In the genomic region with DNA sequence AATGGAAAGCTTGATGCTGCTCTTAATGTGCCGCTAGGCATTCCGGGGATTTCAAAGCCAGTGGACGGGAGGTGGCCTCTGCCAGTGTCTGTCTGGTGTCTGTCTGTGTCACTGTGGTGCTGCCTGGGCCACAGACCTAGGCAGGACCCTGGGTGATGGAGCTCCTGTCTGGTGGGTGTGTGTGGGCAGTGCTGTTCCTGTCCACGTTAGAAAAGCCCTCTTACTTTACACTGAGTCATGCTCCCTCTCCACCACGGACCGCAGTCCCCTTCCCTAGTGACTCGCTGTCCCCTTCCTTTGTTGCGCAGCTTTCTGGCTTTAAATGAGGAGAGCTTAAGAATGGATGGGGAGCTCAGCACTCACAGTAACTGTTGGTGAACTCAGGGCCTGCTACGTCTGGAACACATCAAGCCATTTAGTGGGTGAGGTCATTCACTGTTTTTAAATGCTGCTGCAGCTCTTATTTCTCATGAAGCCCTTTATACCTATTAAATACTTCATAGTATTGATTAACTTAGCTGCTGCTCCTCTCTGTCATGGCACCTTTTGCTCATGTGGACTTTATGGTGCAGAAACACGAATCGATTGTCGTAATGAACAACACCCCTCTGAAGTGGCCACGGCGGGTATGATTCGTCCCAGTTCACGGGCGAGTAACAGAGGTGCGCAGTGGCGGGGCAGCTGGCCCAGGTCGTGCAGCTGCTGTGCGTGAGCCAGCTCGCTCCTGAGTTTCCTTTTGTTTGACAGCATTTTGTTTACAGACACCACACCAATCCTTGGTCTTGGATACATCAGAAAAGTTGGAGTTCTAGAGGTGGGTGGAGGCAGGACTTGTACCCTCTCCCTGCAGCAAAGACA, we compare ENCODE assay signal across 15 cellular contexts.
DNase-seq lines count a peak whose midpoint lies in the region; ATAC-seq and TF ChIP-seq lines count a peak whose summit lies in the region.
"Had no signal": no experiment of that assay in that cellular context is flagged by ENCODE, and none has a peak within 500 bp of the region (broad histone marks: within the 10 kb centered on the region; RNA-seq: fewer than 3 reads in every experiment).

No MANE protein-coding gene starts in this region.

- H3K4me3 ChIP-seq in thoracic aorta = peak overlapping the region; percentile 26
- H3K4me3 ChIP-seq: skin epidermis had no signal

- H3K9me3 ChIP-seq in thoracic aorta = peaks cover 4% of the 10 kb centered on the region
- H3K9me3 ChIP-seq: neutrophil had no signal

- H3K27ac Mint-ChIP-seq in activated CD8-positive, alpha-beta T cell treated with anti-CD3 and anti-CD28 coated beads for 36 hours = no peak overlapping the region
- H3K27ac Mint-ChIP-seq in activated CD8-positive, alpha-beta T cell treated with anti-CD3 and anti-CD28 coated beads, Interleukin-2, amount 10 ng/mL, durations not matched to agents 7 days and 5 days = no peak overlapping the region
- H3K27ac Mint-ChIP-seq in activated T-helper 17 cell treated with anti-CD3 and anti-CD28 coated beads, Interleukin-2, amount 50 U/mL, for 72 hours = peak overlapping the region; percentile 26
- H3K27ac Mint-ChIP-seq in naive thymus-derived CD8-positive, alpha-beta T cell = peak overlapping the region in 6 of 10 donors; percentile 6 to 63 (median 42)
- H3K27ac Mint-ChIP-seq: WTC11 had no signal

- H3K27me3 ChIP-seq in thoracic aorta (replicated peaks; ENCODE audit: insufficient read depth) = no peaks in the 10 kb centered on the region
- H3K27me3 ChIP-seq: neutrophil had no signal

- peaks cover 22 to 55% of the 10 kb centered on the region in 2 donors for H3K4me1 ChIP-seq in thoracic aorta (ENCODE audit: control insufficient read depth in 1 of 2, low read depth in 2 of 2)

- peaks cover 18% of the 10 kb centered on the region for H3K9me3 Mint-ChIP-seq in activated CD8-positive, alpha-beta T cell treated with anti-CD3 and anti-CD28 coated beads for 36 hours
- H3K9me3 Mint-ChIP-seq in activated CD8-positive, alpha-beta T cell treated with anti-CD3 and anti-CD28 coated beads, Interleukin-2, amount 10 ng/mL, durations not matched to agents 7 days and 5 days (ENCODE audit: insufficient read depth) = peaks cover 24% of the 10 kb centered on the region
- peaks cover 14% of the 10 kb centered on the region for H3K9me3 Mint-ChIP-seq in activated T-helper 17 cell treated with anti-CD3 and anti-CD28 coated beads, Interleukin-2, amount 50 U/mL, for 72 hours
- peaks cover 0 to 25% (median 11%) of the 10 kb centered on the region in 9 donors for H3K9me3 Mint-ChIP-seq in naive thymus-derived CD8-positive, alpha-beta T cell

- H3K36me3 ChIP-seq in thoracic aorta = no peaks in the 10 kb centered on the region
- H3K36me3 ChIP-seq: neutrophil had no signal

- no peak for TF ChIP-seq CTCF in activated CD8-positive, alpha-beta T cell treated with anti-CD3 and anti-CD28 coated beads for 36 hours (IDR thresholded peaks at IDR 0.05)
- TF ChIP-seq CTCF in thoracic aorta (IDR thresholded peaks at IDR 0.05) = no peak

- no peaks in the 10 kb centered on the region for H3K27me3 Mint-ChIP-seq in activated CD8-positive, alpha-beta T cell treated with anti-CD3 and anti-CD28 coated beads for 36 hours
- no peaks in the 10 kb centered on the region for H3K27me3 Mint-ChIP-seq in activated CD8-positive, alpha-beta T cell treated with anti-CD3 and anti-CD28 coated beads, Interleukin-2, amount 10 ng/mL, durations not matched to agents 7 days and 5 days (ENCODE audit: low read depth)
- no peaks in the 10 kb centered on the region for H3K27me3 Mint-ChIP-seq in activated T-helper 17 cell treated with anti-CD3 and anti-CD28 coated beads, Interleukin-2, amount 50 U/mL, for 72 hours
- H3K27me3 Mint-ChIP-seq in naive thymus-derived CD8-positive, alpha-beta T cell = no peaks in the 10 kb centered on the region

- peaks cover 23% of the 10 kb centered on the region for H3K36me3 Mint-ChIP-seq in activated CD8-positive, alpha-beta T cell treated with anti-CD3 and anti-CD28 coated beads for 36 hours (ENCODE audit: low read depth)
- peaks cover 25% of the 10 kb centered on the region for H3K36me3 Mint-ChIP-seq in activated CD8-positive, alpha-beta T cell treated with anti-CD3 and anti-CD28 coated beads, Interleukin-2, amount 10 ng/mL, durations not matched to agents 7 days and 5 days (ENCODE audit: low read depth)
- peaks cover 14% of the 10 kb centered on the region for H3K36me3 Mint-ChIP-seq in activated T-helper 17 cell treated with anti-CD3 and anti-CD28 coated beads, Interleukin-2, amount 50 U/mL, for 72 hours (ENCODE audit: low read depth)
- peaks cover 0 to 24% (median 18%) of the 10 kb centered on the region in 3 donors for H3K36me3 Mint-ChIP-seq in naive thymus-derived CD8-positive, alpha-beta T cell

- CTCF ChIA-PET in activated CD8-positive, alpha-beta T cell treated with anti-CD3 and anti-CD28 coated beads for 36 hours (lab: Charles Lee) = interaction anchor here (1.1 to 3.5 kb wide), 2 partner anchors 46 to 103 kb away, joined by 3 to 11 read pairs; no protein-coding TSS in a partner anchor
- CTCF ChIA-PET in activated CD8-positive, alpha-beta T cell treated with anti-CD3 and anti-CD28 coated beads, Interleukin-2, amount 10 ng/mL, durations not matched to agents 7 days and 5 days (lab: Charles Lee) = interaction anchor here (1.1 kb wide), 1 partner anchor 54 kb away, joined by 3 read pairs; no protein-coding TSS in a partner anchor

- H3K4me3 Mint-ChIP-seq in activated CD8-positive, alpha-beta T cell treated with anti-CD3 and anti-CD28 coated beads for 36 hours = no peak overlapping the region
- H3K4me3 Mint-ChIP-seq in activated CD8-positive, alpha-beta T cell treated with anti-CD3 and anti-CD28 coated beads, Interleukin-2, amount 10 ng/mL, durations not matched to agents 7 days and 5 days = no peak overlapping the region
- H3K4me3 Mint-ChIP-seq in activated T-helper 17 cell treated with anti-CD3 and anti-CD28 coated beads, Interleukin-2, amount 50 U/mL, for 72 hours = peak overlapping the region; percentile 13
- H3K4me3 Mint-ChIP-seq in naive thymus-derived CD8-positive, alpha-beta T cell = no peak overlapping the region
- H3K4me3 Mint-ChIP-seq: WTC11 had no signal

- ATAC-seq in activated CD8-positive, alpha-beta T cell treated with anti-CD3 and anti-CD28 coated beads for 36 hours = peak; percentile 68
- no peak for ATAC-seq in activated CD8-positive, alpha-beta T cell treated with anti-CD3 and anti-CD28 coated beads, Interleukin-2, amount 10 ng/mL, durations not matched to agents 7 days and 5 days
- ATAC-seq in activated T-helper 17 cell treated with anti-CD3 and anti-CD28 coated beads, Interleukin-2, amount 50 U/mL, for 72 hours (replicated peaks) = peak; percentile 96
- ATAC-seq in naive thymus-derived CD8-positive, alpha-beta T cell = no peak
- ATAC-seq in thoracic aorta (ENCODE audit: insufficient number of reproducible peaks, low FRiP score, low read depth) = peak; percentile 52
- no peak for ATAC-seq in HG03342 (IDR thresholded peaks at IDR 0.05; ENCODE audit: unreplicated experiment)
- ATAC-seq: WTC11 had no signal

- DNase-seq in activated CD8-positive, alpha-beta T cell treated with anti-CD3 and anti-CD28 coated beads for 36 hours = peak; percentile 44
- DNase-seq in activated CD8-positive, alpha-beta T cell treated with anti-CD3 and anti-CD28 coated beads, Interleukin-2, amount 10 ng/mL, durations not matched to agents 7 days and 5 days = no peak
- no peak for DNase-seq in naive thymus-derived CD8-positive, alpha-beta T cell
- DNase-seq in thoracic aorta (ENCODE audit: low spot score) (peak; percentile 28), NCI-H2227 (lab: John Stamatoyannopoulos, UW; ENCODE audit: unreplicated experiment) (no peak), NCI-H524 (lab: John Stamatoyannopoulos, UW) (no peak)
- DNase-seq: activated CD8-positive, alpha-beta memory T cell treated with anti-CD3 and anti-CD28 coated beads, Interleukin-2, amount 50 U/mL, for 4 hours; Kasumi-1; NCI-H146; OCI-M1 had no signal

- peak overlapping the region; percentile 81 for H3K27ac ChIP-seq in thoracic aorta
- H3K27ac ChIP-seq: neutrophil had no signal

- intact Hi-C loops in activated CD8-positive, alpha-beta T cell treated with anti-CD3 and anti-CD28 coated beads for 36 hours (cut with micrococcal nuclease) = no loop called here

- peaks cover 26% of the 10 kb centered on the region for H3K4me1 Mint-ChIP-seq in activated CD8-positive, alpha-beta T cell treated with anti-CD3 and anti-CD28 coated beads for 36 hours (ENCODE audit: low read depth)
- peaks cover 19% of the 10 kb centered on the region for H3K4me1 Mint-ChIP-seq in activated CD8-positive, alpha-beta T cell treated with anti-CD3 and anti-CD28 coated beads, Interleukin-2, amount 10 ng/mL, durations not matched to agents 7 days and 5 days (ENCODE audit: low read depth)
- peaks cover 16% of the 10 kb centered on the region for H3K4me1 Mint-ChIP-seq in activated T-helper 17 cell treated with anti-CD3 and anti-CD28 coated beads, Interleukin-2, amount 50 U/mL, for 72 hours
- peaks cover 7 to 14% (median 13%) of the 10 kb centered on the region in 4 donors for H3K4me1 Mint-ChIP-seq in naive thymus-derived CD8-positive, alpha-beta T cell

- POLR2A ChIA-PET in activated CD8-positive, alpha-beta T cell treated with anti-CD3 and anti-CD28 coated beads for 36 hours (lab: Charles Lee) = interaction anchor here (0.8 to 1.4 kb wide), 2 partner anchors 12 to 29 kb away, joined by 3 read pairs; no protein-coding TSS in a partner anchor
- POLR2A ChIA-PET in activated CD8-positive, alpha-beta T cell treated with anti-CD3 and anti-CD28 coated beads, Interleukin-2, amount 10 ng/mL, durations not matched to agents 7 days and 5 days (lab: Charles Lee) = no interaction called here
- POLR2A ChIA-PET in naive thymus-derived CD8-positive, alpha-beta T cell (lab: Charles Lee) = no interaction called here

Comparison
In these comparisons a context has a peak if more than half of its experiments do, and no peak if none do; other contexts are left out.
1. ATAC-seq: peak in activated CD8-positive, alpha-beta T cell treated with anti-CD3 and anti-CD28 coated beads for 36 hours (single experiment), activated T-helper 17 cell treated with anti-CD3 and anti-CD28 coated beads, Interleukin-2, amount 50 U/mL, for 72 hours (single experiment) and thoracic aorta (single experiment); none in activated CD8-positive, alpha-beta T cell treated with anti-CD3 and anti-CD28 coated beads, Interleukin-2, amount 10 ng/mL, durations not matched to agents 7 days and 5 days (single experiment), naive thymus-derived CD8-positive, alpha-beta T cell (0 of 2) and HG03342 (single experiment).
2. DNase-seq: peak in activated CD8-positive, alpha-beta T cell treated with anti-CD3 and anti-CD28 coated beads for 36 hours (single experiment) and thoracic aorta (single experiment); none in activated CD8-positive, alpha-beta T cell treated with anti-CD3 and anti-CD28 coated beads, Interleukin-2, amount 10 ng/mL, durations not matched to agents 7 days and 5 days (single experiment), naive thymus-derived CD8-positive, alpha-beta T cell (0 of 10), NCI-H2227 (single experiment) and NCI-H524 (0 of 2).
3. H3K27ac Mint-ChIP-seq: peak in activated T-helper 17 cell treated with anti-CD3 and anti-CD28 coated beads, Interleukin-2, amount 50 U/mL, for 72 hours (single experiment) and naive thymus-derived CD8-positive, alpha-beta T cell (6 of 10); none in activated CD8-positive, alpha-beta T cell treated with anti-CD3 and anti-CD28 coated beads for 36 hours (single experiment) and activated CD8-positive, alpha-beta T cell treated with anti-CD3 and anti-CD28 coated beads, Interleukin-2, amount 10 ng/mL, durations not matched to agents 7 days and 5 days (single experiment).